2 cellular contexts compared by ENCODE assay signal in the genomic region with DNA sequence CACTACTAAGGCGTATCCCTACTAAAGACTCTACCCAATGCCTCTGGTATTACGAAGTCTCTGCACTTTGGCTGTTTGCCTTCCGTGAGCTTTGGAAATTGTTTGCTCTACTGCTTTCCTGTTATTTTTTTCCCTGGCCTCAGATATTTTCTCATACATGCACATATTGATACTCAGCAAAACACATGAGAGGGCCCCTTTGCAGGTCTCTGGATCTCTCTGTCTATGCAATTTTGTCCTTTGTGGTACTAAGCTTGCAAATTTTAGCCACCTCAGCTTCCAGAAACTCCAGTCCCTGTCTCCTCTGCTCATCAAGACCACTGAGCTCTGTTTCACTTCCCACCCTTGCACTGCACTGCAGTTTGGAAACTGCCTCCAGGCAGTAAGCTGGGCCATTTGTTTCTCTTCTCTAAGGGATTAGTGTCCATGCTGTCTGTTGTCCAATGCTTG.
TF ChIP-seq lines count a peak whose summit lies in the region.

No MANE protein-coding gene starts in this region.

TF ChIP-seq in IMR-90, 13 proteins besides CTCF, POLR2A, EP300 and RAD21:
- TF ChIP-seq, protein P1, sequence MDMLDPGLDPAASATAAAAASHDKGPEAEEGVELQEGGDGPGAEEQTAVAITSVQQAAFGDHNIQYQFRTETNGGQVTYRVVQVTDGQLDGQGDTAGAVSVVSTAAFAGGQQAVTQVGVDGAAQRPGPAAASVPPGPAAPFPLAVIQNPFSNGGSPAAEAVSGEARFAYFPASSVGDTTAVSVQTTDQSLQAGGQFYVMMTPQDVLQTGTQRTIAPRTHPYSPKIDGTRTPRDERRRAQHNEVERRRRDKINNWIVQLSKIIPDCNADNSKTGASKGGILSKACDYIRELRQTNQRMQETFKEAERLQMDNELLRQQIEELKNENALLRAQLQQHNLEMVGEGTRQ (IDR thresholded peaks at IDR 0.05; ENCODE audit: low read depth, low read length): no peak
- TF ChIP-seq MXI1 (IDR thresholded peaks at IDR 0.05; ENCODE audit: borderline replicate concordance, low read depth, low read length) (no peak), FOS (IDR thresholded peaks at IDR 0.05; ENCODE audit: low read depth, low read length) (no peak), MAZ (IDR thresholded peaks at IDR 0.05; ENCODE audit: borderline replicate concordance, low read depth, low read length) (no peak), RCOR1 (IDR thresholded peaks at IDR 0.05; ENCODE audit: insufficient replicate concordance, low read length) (no peak), CEBPB (IDR thresholded peaks at IDR 0.05; ENCODE audit: low read depth, low read length) (no peak), MAFK (IDR thresholded peaks at IDR 0.05; ENCODE audit: low read depth, low read length) (no peak), CHD1 (IDR thresholded peaks at IDR 0.05; ENCODE audit: low read depth, low read length) (no peak), SMC3 (IDR thresholded peaks at IDR 0.05; ENCODE audit: low read depth, low read length) (no peak), BHLHE40 (IDR thresholded peaks at IDR 0.05; ENCODE audit: low read depth, low read length) (no peak), NFE2L2 (IDR thresholded peaks at IDR 0.05; ENCODE audit: low read depth, low read length) (no peak), RFX5 (IDR thresholded peaks at IDR 0.05; ENCODE audit: low read depth, low read length) (no peak)
- TF ChIP-seq, protein P2, sequence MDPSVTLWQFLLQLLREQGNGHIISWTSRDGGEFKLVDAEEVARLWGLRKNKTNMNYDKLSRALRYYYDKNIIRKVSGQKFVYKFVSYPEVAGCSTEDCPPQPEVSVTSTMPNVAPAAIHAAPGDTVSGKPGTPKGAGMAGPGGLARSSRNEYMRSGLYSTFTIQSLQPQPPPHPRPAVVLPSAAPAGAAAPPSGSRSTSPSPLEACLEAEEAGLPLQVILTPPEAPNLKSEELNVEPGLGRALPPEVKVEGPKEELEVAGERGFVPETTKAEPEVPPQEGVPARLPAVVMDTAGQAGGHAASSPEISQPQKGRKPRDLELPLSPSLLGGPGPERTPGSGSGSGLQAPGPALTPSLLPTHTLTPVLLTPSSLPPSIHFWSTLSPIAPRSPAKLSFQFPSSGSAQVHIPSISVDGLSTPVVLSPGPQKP (IDR thresholded peaks at IDR 0.05; ENCODE audit: borderline replicate concordance, low read depth, low read length): no peak

TF ChIP-seq in WTC11, 78 proteins besides CTCF, POLR2A, EP300 and RAD21 (continued from another document):
- TF ChIP-seq, protein P3, sequence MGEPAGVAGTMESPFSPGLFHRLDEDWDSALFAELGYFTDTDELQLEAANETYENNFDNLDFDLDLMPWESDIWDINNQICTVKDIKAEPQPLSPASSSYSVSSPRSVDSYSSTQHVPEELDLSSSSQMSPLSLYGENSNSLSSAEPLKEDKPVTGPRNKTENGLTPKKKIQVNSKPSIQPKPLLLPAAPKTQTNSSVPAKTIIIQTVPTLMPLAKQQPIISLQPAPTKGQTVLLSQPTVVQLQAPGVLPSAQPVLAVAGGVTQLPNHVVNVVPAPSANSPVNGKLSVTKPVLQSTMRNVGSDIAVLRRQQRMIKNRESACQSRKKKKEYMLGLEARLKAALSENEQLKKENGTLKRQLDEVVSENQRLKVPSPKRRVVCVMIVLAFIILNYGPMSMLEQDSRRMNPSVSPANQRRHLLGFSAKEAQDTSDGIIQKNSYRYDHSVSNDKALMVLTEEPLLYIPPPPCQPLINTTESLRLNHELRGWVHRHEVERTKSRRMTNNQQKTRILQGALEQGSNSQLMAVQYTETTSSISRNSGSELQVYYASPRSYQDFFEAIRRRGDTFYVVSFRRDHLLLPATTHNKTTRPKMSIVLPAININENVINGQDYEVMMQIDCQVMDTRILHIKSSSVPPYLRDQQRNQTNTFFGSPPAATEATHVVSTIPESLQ (CRISPR knock-in tag; IDR thresholded peaks at IDR 0.05): no peak
- TF ChIP-seq FOXJ3 (CRISPR knock-in tag; IDR thresholded peaks at IDR 0.05; ENCODE audit: borderline replicate concordance) (no peak), SMAD4 (CRISPR knock-in tag; IDR thresholded peaks at IDR 0.05) (no peak), ELF4 (CRISPR knock-in tag; IDR thresholded peaks at IDR 0.05; ENCODE audit: low read depth) (no peak)
- TF ChIP-seq, protein P4, sequence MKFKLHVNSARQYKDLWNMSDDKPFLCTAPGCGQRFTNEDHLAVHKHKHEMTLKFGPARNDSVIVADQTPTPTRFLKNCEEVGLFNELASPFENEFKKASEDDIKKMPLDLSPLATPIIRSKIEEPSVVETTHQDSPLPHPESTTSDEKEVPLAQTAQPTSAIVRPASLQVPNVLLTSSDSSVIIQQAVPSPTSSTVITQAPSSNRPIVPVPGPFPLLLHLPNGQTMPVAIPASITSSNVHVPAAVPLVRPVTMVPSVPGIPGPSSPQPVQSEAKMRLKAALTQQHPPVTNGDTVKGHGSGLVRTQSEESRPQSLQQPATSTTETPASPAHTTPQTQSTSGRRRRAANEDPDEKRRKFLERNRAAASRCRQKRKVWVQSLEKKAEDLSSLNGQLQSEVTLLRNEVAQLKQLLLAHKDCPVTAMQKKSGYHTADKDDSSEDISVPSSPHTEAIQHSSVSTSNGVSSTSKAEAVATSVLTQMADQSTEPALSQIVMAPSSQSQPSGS (CRISPR knock-in tag; IDR thresholded peaks at IDR 0.05; ENCODE audit: borderline replicate concordance, low read depth): no peak
- TF ChIP-seq, protein P5, sequence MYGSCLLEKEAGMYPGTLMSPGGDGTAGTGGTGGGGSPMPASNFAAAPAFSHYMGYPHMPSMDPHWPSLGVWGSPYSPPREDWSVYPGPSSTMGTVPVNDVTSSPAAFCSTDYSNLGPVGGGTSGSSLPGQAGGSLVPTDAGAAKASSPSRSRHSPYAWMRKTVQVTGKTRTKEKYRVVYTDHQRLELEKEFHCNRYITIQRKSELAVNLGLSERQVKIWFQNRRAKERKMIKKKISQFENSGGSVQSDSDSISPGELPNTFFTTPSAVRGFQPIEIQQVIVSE (CRISPR knock-in tag; IDR thresholded peaks at IDR 0.05; ENCODE audit: borderline replicate concordance): no peak
- TF ChIP-seq, protein P6, sequence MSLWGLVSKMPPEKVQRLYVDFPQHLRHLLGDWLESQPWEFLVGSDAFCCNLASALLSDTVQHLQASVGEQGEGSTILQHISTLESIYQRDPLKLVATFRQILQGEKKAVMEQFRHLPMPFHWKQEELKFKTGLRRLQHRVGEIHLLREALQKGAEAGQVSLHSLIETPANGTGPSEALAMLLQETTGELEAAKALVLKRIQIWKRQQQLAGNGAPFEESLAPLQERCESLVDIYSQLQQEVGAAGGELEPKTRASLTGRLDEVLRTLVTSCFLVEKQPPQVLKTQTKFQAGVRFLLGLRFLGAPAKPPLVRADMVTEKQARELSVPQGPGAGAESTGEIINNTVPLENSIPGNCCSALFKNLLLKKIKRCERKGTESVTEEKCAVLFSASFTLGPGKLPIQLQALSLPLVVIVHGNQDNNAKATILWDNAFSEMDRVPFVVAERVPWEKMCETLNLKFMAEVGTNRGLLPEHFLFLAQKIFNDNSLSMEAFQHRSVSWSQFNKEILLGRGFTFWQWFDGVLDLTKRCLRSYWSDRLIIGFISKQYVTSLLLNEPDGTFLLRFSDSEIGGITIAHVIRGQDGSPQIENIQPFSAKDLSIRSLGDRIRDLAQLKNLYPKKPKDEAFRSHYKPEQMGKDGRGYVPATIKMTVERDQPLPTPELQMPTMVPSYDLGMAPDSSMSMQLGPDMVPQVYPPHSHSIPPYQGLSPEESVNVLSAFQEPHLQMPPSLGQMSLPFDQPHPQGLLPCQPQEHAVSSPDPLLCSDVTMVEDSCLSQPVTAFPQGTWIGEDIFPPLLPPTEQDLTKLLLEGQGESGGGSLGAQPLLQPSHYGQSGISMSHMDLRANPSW (CRISPR knock-in tag; conservative IDR thresholded peaks at IDR 0.05; ENCODE audit: low read depth): no peak
